Comparison of ENCODE assay signal across 2 cellular contexts in the genomic region with DNA sequence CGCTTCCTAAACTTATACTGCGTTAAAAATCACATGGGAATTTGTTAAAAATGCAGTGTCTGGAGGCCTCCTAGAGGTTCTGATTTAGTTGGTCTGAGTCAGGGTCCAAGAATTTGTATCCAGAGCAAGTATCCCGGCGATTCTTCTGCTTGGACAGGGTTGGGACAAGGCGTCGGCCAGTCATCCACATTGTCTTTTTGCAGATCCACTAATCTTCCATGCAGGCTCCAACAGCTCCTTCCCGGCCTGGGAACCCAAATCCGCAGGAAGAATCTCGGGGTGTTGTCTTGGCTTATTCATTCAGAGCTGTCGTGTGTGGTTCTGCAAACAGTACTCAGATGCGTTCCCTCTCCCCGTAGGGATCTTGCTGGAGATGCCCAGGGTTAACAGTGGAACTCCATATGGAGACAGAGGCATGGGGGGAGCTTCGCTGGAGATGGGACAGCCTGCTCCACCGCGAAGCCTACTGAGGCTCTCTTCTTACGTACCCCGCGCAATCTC.
TF ChIP-seq lines count a peak whose summit lies in the region.

No MANE protein-coding gene starts in this region.

TF ChIP-seq in SK-N-SH, 30 proteins besides CTCF, POLR2A, EP300 and RAD21:
- no peak for TF ChIP-seq MXI1 (IDR thresholded peaks at IDR 0.05; ENCODE audit: low read depth, low read length)
- TF ChIP-seq, protein P1, sequence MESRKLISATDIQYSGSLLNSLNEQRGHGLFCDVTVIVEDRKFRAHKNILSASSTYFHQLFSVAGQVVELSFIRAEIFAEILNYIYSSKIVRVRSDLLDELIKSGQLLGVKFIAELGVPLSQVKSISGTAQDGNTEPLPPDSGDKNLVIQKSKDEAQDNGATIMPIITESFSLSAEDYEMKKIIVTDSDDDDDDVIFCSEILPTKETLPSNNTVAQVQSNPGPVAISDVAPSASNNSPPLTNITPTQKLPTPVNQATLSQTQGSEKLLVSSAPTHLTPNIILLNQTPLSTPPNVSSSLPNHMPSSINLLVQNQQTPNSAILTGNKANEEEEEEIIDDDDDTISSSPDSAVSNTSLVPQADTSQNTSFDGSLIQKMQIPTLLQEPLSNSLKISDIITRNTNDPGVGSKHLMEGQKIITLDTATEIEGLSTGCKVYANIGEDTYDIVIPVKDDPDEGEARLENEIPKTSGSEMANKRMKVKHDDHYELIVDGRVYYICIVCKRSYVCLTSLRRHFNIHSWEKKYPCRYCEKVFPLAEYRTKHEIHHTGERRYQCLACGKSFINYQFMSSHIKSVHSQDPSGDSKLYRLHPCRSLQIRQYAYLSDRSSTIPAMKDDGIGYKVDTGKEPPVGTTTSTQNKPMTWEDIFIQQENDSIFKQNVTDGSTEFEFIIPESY (IDR thresholded peaks at IDR 0.05; ENCODE audit: borderline replicate concordance, low read depth) = no peak
- no peak for TF ChIP-seq MEF2A (IDR thresholded peaks at IDR 0.05; ENCODE audit: borderline replicate concordance, low read depth)
- TF ChIP-seq TCF12 (IDR thresholded peaks at IDR 0.05) = no peak
- TF ChIP-seq NFIC (IDR thresholded peaks at IDR 0.05; ENCODE audit: borderline replicate concordance) = no peak
- no peak for TF ChIP-seq SIN3A (IDR thresholded peaks at IDR 0.05; ENCODE audit: borderline replicate concordance, low read depth, low read length)
- no peak for TF ChIP-seq RXRA (IDR thresholded peaks at IDR 0.05; ENCODE audit: borderline replicate concordance, low read depth)
- TF ChIP-seq, protein P2, sequence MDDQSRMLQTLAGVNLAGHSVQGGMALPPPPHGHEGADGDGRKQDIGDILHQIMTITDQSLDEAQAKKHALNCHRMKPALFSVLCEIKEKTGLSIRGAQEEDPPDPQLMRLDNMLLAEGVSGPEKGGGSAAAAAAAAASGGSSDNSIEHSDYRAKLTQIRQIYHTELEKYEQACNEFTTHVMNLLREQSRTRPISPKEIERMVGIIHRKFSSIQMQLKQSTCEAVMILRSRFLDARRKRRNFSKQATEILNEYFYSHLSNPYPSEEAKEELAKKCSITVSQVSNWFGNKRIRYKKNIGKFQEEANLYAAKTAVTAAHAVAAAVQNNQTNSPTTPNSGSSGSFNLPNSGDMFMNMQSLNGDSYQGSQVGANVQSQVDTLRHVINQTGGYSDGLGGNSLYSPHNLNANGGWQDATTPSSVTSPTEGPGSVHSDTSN (IDR thresholded peaks at IDR 0.05) = no peak
- TF ChIP-seq GATA2 (CRISPR knock-in tag; IDR thresholded peaks at IDR 0.05) = no peak
- no peak for TF ChIP-seq TEAD4 (IDR thresholded peaks at IDR 0.05; ENCODE audit: borderline replicate concordance, insufficient read depth)
- TF ChIP-seq, protein P3, sequence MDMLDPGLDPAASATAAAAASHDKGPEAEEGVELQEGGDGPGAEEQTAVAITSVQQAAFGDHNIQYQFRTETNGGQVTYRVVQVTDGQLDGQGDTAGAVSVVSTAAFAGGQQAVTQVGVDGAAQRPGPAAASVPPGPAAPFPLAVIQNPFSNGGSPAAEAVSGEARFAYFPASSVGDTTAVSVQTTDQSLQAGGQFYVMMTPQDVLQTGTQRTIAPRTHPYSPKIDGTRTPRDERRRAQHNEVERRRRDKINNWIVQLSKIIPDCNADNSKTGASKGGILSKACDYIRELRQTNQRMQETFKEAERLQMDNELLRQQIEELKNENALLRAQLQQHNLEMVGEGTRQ (IDR thresholded peaks at IDR 0.05; ENCODE audit: borderline replicate concordance, low read depth, low read length) = no peak
- TF ChIP-seq RCOR1 (IDR thresholded peaks at IDR 0.05; ENCODE audit: low read length) = no peak
- no peak for TF ChIP-seq POLR2AphosphoS5 (IDR thresholded peaks at IDR 0.05; ENCODE audit: low read depth, low read length)
- TF ChIP-seq, protein P4, sequence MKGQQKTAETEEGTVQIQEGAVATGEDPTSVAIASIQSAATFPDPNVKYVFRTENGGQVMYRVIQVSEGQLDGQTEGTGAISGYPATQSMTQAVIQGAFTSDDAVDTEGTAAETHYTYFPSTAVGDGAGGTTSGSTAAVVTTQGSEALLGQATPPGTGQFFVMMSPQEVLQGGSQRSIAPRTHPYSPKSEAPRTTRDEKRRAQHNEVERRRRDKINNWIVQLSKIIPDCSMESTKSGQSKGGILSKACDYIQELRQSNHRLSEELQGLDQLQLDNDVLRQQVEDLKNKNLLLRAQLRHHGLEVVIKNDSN (IDR thresholded peaks at IDR 0.05; ENCODE audit: borderline replicate concordance, low read depth) = no peak
- TF ChIP-seq JUND (IDR thresholded peaks at IDR 0.05) = no peak
- no peak for TF ChIP-seq CHD2 (IDR thresholded peaks at IDR 0.05; ENCODE audit: low read length, partially characterized antibody)
- TF ChIP-seq FOSL2 (IDR thresholded peaks at IDR 0.05; ENCODE audit: borderline replicate concordance, low read depth) = no peak

TF ChIP-seq in SK-N-SH treated with all-trans-retinoic acid at 6 μM for 48 hours, 23 proteins besides CTCF, POLR2A, EP300 and RAD21:
- TF ChIP-seq ZC3H10 (CRISPR knock-in tag; IDR thresholded peaks at IDR 0.05) = no peak
